ENCODE assay signal across 31 cellular contexts in genomic region chr5:96633820-96634219, GRCh38. TPM values are rescaled to one million over a fixed set of nuclear protein-coding genes. Genes with fewer than 3 reads are reported as not detected.
DNase-seq lines count a peak whose midpoint lies in the region; ATAC-seq, FAIRE-seq and TF ChIP-seq lines count a peak whose summit lies in the region.
"Had no signal": no experiment of that assay in that cellular context is flagged by ENCODE, and none has a peak within 500 bp of the region (broad histone marks: within the 10 kb centered on the region; RNA-seq: fewer than 3 reads in every experiment).

No MANE protein-coding gene starts in this region.

- peak overlapping the region; percentile 13 for H3K9ac ChIP-seq in mesenchymal stem cell (ENCODE audit: low read length)

- H3K27ac ChIP-seq in mesenchymal stem cell (ENCODE audit: low read length, poor library complexity, severe bottlenecking) (no peak overlapping the region), body of pancreas (no peak overlapping the region)
- H3K27ac ChIP-seq: colonic mucosa, suprapubic skin had no signal

- intact Hi-C loops in dendritic cell treated with granulocyte-macrophage colony-stimulating factor and Interleukin-4, amounts not matched to agents 40 ng/mL and 50 ng/mL, for 4 days (cut with micrococcal nuclease) = loop anchor here (1.0 to 2.0 kb wide), 2 partner anchors 15 to 28 kb away; partner anchors contain the start of gene CAST
- intact Hi-C loops in body of pancreas (cut with DNase I) = no loop called here

- no peaks in the 10 kb centered on the region for H3K79me1 ChIP-seq in mesenchymal stem cell (replicated peaks; ENCODE audit: low read length, poor library complexity, severe bottlenecking)

- TF ChIP-seq POLR2A in H54 (IDR thresholded peaks at IDR 0.05; ENCODE audit: low read depth, low read length) = no peak
- TF ChIP-seq POLR2A in body of pancreas (IDR thresholded peaks at IDR 0.05) = no peak

- H3K4me1 Mint-ChIP-seq in dendritic cell treated with granulocyte-macrophage colony-stimulating factor and Interleukin-4, amounts not matched to agents 40 ng/mL and 50 ng/mL, for 4 days (ENCODE audit: low read depth) = peaks cover 27% of the 10 kb centered on the region
- H3K4me1 Mint-ChIP-seq: stimulated activated memory B cell treated with anti-CD40 and anti-IgM and Interleukin-4, amounts not matched to agents 10 μg/mL and 1 μg/mL and 100 μg/mL, for 72 hours had no signal

- H3K4ac ChIP-seq in mesenchymal stem cell (ENCODE audit: low read depth in 1 of 2, low read length in 2 of 2) = no peak overlapping the region

- no peak overlapping the region for H4K8ac ChIP-seq in mesenchymal stem cell (ENCODE audit: low read length)

- H3K27me3 ChIP-seq in mesenchymal stem cell (ENCODE audit: control insufficient read depth in 1 of 2, insufficient read depth in 1 of 2, low read length in 2 of 2) (no peaks in the 10 kb centered on the region), body of pancreas (no peaks in the 10 kb centered on the region)
- H3K27me3 ChIP-seq: colonic mucosa, heart right ventricle, suprapubic skin had no signal

- H2BK120ac ChIP-seq in mesenchymal stem cell (ENCODE audit: low read depth, low read length) = no peak overlapping the region

- FAIRE-seq in H54 (lab: Jason Lieb, UNC) = peak; percentile 41
- FAIRE-seq: bronchial epithelial cell, frontal cortex had no signal

- H3K9me3 Mint-ChIP-seq in dendritic cell treated with granulocyte-macrophage colony-stimulating factor and Interleukin-4, amounts not matched to agents 40 ng/mL and 50 ng/mL, for 4 days = no peaks in the 10 kb centered on the region
- H3K9me3 Mint-ChIP-seq: activated CD8-positive, alpha-beta T cell treated with anti-CD3 and anti-CD28 coated beads for 36 hours; activated T-helper 1 cell treated with anti-CD3 and anti-CD28 coated beads, Interleukin-12 subunit alpha, Interleukin-12 subunit beta, Interleukin-2, Interleukin-4 antibody, amounts not matched to agents 30 ng/mL and 10 ng/mL and 1 ng/mL, durations not matched to agents 14 hours and 24 hours and 36 hours; natural killer cell treated with Interleukin-12 subunit alpha and Interleukin-12 subunit beta and Interleukin-15 and Interleukin-18, amount 100 ng/mL, for 72 hours; stimulated activated memory B cell treated with anti-CD40 and anti-IgM and Interleukin-4, amounts not matched to agents 10 μg/mL and 1 μg/mL and 100 μg/mL, for 72 hours had no signal

- H2BK12ac ChIP-seq in mesenchymal stem cell (ENCODE audit: low read length in 2 of 2) = no peak overlapping the region

- no peak overlapping the region for H2AFZ ChIP-seq in mesenchymal stem cell (ENCODE audit: low read depth, low read length)

- no peak overlapping the region for H2BK5ac ChIP-seq in mesenchymal stem cell (ENCODE audit: low read depth, low read length, poor library complexity, severe bottlenecking)

- H3K27ac Mint-ChIP-seq in dendritic cell treated with granulocyte-macrophage colony-stimulating factor and Interleukin-4, amounts not matched to agents 40 ng/mL and 50 ng/mL, for 4 days = peak overlapping the region; percentile 40
- H3K27ac Mint-ChIP-seq: activated CD8-positive, alpha-beta T cell treated with anti-CD3 and anti-CD28 coated beads for 36 hours; activated T-helper 1 cell treated with anti-CD3 and anti-CD28 coated beads, Interleukin-12 subunit alpha, Interleukin-12 subunit beta, Interleukin-2, Interleukin-4 antibody, amounts not matched to agents 30 ng/mL and 10 ng/mL and 1 ng/mL, durations not matched to agents 14 hours and 24 hours and 36 hours; natural killer cell treated with Interleukin-12 subunit alpha and Interleukin-12 subunit beta and Interleukin-15 and Interleukin-18, amount 100 ng/mL, for 72 hours; stimulated activated memory B cell treated with anti-CD40 and anti-IgM and Interleukin-4, amounts not matched to agents 10 μg/mL and 1 μg/mL and 100 μg/mL, for 72 hours had no signal

- DNase-seq in AG08395 (ENCODE audit: low spot score) (peak; percentile 38), H54 (ENCODE audit: insufficient read length, low spot score) (no peak), mesenchymal stem cell (peak; percentile 25), NCI-H510A treated with DMSO at 0.1 percent for 48 hours (lab: John Stamatoyannopoulos, UW) (no peak), body of pancreas (no peak)
- DNase-seq in stimulated activated CD4-positive, alpha-beta T cell treated with anti-CD3 and anti-CD28 coated beads, Interleukin-2, amount 100 ng/mL, for 48 hours = no peak
- DNase-seq: activated CD8-positive, alpha-beta memory T cell treated with anti-CD3 and anti-CD28 coated beads, Interleukin-2, amount 50 U/mL, for 48 hours; activated CD8-positive, alpha-beta T cell treated with anti-CD3 and anti-CD28 coated beads for 36 hours; activated naive CD4-positive, alpha-beta T cell treated with anti-CD3 and anti-CD28 coated beads, Interleukin-2, amount 50 U/mL, for 16 hours; amygdala; colonic mucosa; DMS153; effector memory CD4-positive, alpha-beta T cell; HCEC 1CT; heart right ventricle; mucosa of descending colon; NCI-H1048; NCI-H1694; NCI-H446 treated with DMSO at 0.1 percent for 48 hours; NCI-H82; occipital lobe; SW 1271 had no signal

- no peak overlapping the region for H2AK5ac ChIP-seq in mesenchymal stem cell (ENCODE audit: low read length, severe bottlenecking)

- no peaks in the 10 kb centered on the region for H3K36me3 Mint-ChIP-seq in dendritic cell treated with granulocyte-macrophage colony-stimulating factor and Interleukin-4, amounts not matched to agents 40 ng/mL and 50 ng/mL, for 4 days (ENCODE audit: low read depth)
- H3K36me3 Mint-ChIP-seq: natural killer cell treated with Interleukin-12 subunit alpha and Interleukin-12 subunit beta and Interleukin-15 and Interleukin-18, amount 100 ng/mL, for 72 hours; stimulated activated memory B cell treated with anti-CD40 and anti-IgM and Interleukin-4, amounts not matched to agents 10 μg/mL and 1 μg/mL and 100 μg/mL, for 72 hours had no signal

- no peak overlapping the region for H3K18ac ChIP-seq in mesenchymal stem cell (ENCODE audit: low read depth in 1 of 2, low read length in 2 of 2)

- no peak overlapping the region for H3K23ac ChIP-seq in mesenchymal stem cell (ENCODE audit: low read length in 2 of 2)

- TF ChIP-seq CTCF in body of pancreas (IDR thresholded peaks at IDR 0.05) = no peak

- H3K4me3 ChIP-seq in mesenchymal stem cell (ENCODE audit: insufficient read depth in 1 of 2, low read depth in 1 of 2, low read length in 2 of 2) (no peak overlapping the region), body of pancreas (no peak overlapping the region)
- H3K4me3 ChIP-seq: colonic mucosa, heart right ventricle, lung, mucosa of descending colon, suprapubic skin had no signal

- H2BK15ac ChIP-seq in mesenchymal stem cell (ENCODE audit: low read depth, poor library complexity, severe bottlenecking) = no peak overlapping the region

- no peak overlapping the region for H3K4me2 ChIP-seq in mesenchymal stem cell (ENCODE audit: low read length, poor library complexity, severe bottlenecking)

- H3K9me3 ChIP-seq in mesenchymal stem cell (ENCODE audit: control insufficient read depth, low read length) = no peaks in the 10 kb centered on the region
- no peaks in the 10 kb centered on the region for H3K9me3 ChIP-seq in body of pancreas
- H3K9me3 ChIP-seq: colonic mucosa, heart right ventricle, mucosa of descending colon, suprapubic skin had no signal

- no peak overlapping the region for H4K91ac ChIP-seq in mesenchymal stem cell (ENCODE audit: low read length)

- no peak overlapping the region for H3K14ac ChIP-seq in mesenchymal stem cell (ENCODE audit: low read length in 2 of 2)

- H3K27me3 Mint-ChIP-seq in dendritic cell treated with granulocyte-macrophage colony-stimulating factor and Interleukin-4, amounts not matched to agents 40 ng/mL and 50 ng/mL, for 4 days = no peaks in the 10 kb centered on the region

- no peak for ATAC-seq in GM19351 (IDR thresholded peaks at IDR 0.05; ENCODE audit: unreplicated experiment)
- ATAC-seq in body of pancreas = no peak
- ATAC-seq: activated CD8-positive, alpha-beta T cell treated with anti-CD3 and anti-CD28 coated beads for 36 hours; heart right ventricle; mucosa of descending colon; natural killer cell treated with Interleukin-12 subunit alpha and Interleukin-12 subunit beta and Interleukin-15 and Interleukin-18, amount 100 ng/mL, for 72 hours; stimulated activated memory B cell treated with anti-CD40 and anti-IgM and Interleukin-4, amounts not matched to agents 10 μg/mL and 1 μg/mL and 100 μg/mL, for 72 hours had no signal

- H3K4me3 Mint-ChIP-seq in dendritic cell treated with granulocyte-macrophage colony-stimulating factor and Interleukin-4, amounts not matched to agents 40 ng/mL and 50 ng/mL, for 4 days = no peak overlapping the region
- H3K4me3 Mint-ChIP-seq: activated CD8-positive, alpha-beta T cell treated with anti-CD3 and anti-CD28 coated beads for 36 hours; activated T-helper 1 cell treated with anti-CD3 and anti-CD28 coated beads, Interleukin-12 subunit alpha, Interleukin-12 subunit beta, Interleukin-2, Interleukin-4 antibody, amounts not matched to agents 30 ng/mL and 10 ng/mL and 1 ng/mL, durations not matched to agents 14 hours and 24 hours and 36 hours; natural killer cell treated with Interleukin-12 subunit alpha and Interleukin-12 subunit beta and Interleukin-15 and Interleukin-18, amount 100 ng/mL, for 72 hours; stimulated activated memory B cell treated with anti-CD40 and anti-IgM and Interleukin-4, amounts not matched to agents 10 μg/mL and 1 μg/mL and 100 μg/mL, for 72 hours had no signal

- no peaks in the 10 kb centered on the region for H3K4me1 ChIP-seq in mesenchymal stem cell (ENCODE audit: control insufficient read depth, insufficient read depth, low read depth, low read length)
- no peaks in the 10 kb centered on the region for H3K4me1 ChIP-seq in body of pancreas
- H3K4me1 ChIP-seq: colonic mucosa had no signal

- H3K36me3 ChIP-seq in mesenchymal stem cell (ENCODE audit: control insufficient read depth in 1 of 2, insufficient read depth in 2 of 2, low read depth in 1 of 2, low read length in 2 of 2) (no peaks in the 10 kb centered on the region), body of pancreas (replicated peaks in 1 of 2; ENCODE audit: insufficient read depth in 1 of 2, low read depth in 2 of 2) (no peaks in the 10 kb centered on the region)
- H3K36me3 ChIP-seq: colonic mucosa, heart right ventricle, suprapubic skin had no signal

- 93% methylated on average over 4 of the region's 4 CpGs for WGBS in mesenchymal stem cell
- 76 to 79% methylated on average over 4 of the region's 4 CpGs for WGBS in body of pancreas, 2 donors

RNA-seq across cellular contexts. Expression of gene CAST, which starts 28.4 kb away (rescaled TPM):
- 217 TPM for polyA plus RNA-seq in mesenchymal stem cell (2013, experiment 1 of 2)
- 216 TPM for polyA plus RNA-seq in mesenchymal stem cell (2013, experiment 2 of 2)
- total RNA-seq in body of pancreas = 100 to 1,000 TPM; 130 to 157 TPM

Comparison
In these comparisons a context has a peak if more than half of its experiments do, and no peak if none do; other contexts are left out.
1. DNase-seq: peak in AG08395 (single experiment) and mesenchymal stem cell (single experiment); none in H54 (single experiment), NCI-H510A treated with DMSO at 0.1 percent for 48 hours (single experiment), stimulated activated CD4-positive, alpha-beta T cell treated with anti-CD3 and anti-CD28 coated beads, Interleukin-2, amount 100 ng/mL, for 48 hours (0 of 2) and body of pancreas (0 of 4).